ENCODE assay signal across 16 cellular contexts in the genomic region with DNA sequence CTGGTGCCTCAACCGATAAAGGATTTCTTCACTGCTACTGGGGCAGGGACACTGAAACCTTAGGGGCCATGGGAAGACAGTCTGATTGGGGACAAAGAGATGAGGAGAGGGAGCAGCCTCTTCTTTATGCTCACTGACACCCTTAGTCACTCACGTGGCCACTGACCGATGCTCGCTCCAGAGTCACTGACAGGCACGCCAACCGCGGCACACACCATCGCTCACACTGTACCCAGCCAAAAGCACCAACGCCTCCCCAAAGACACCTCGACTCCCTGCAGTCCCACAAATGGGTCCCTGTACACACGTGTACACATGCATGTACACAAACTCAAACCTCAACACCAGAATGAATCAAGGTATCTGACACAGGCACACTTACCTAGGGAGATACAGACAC. TPM values are rescaled to one million over a fixed set of nuclear protein-coding genes. Genes with fewer than 3 reads are reported as not detected.
A peak's percentile ranks its signal among the peaks of the same experiment; 100 is the strongest.
DNase-seq lines count a peak whose midpoint lies in the region; ATAC-seq, FAIRE-seq and TF ChIP-seq lines count a peak whose summit lies in the region.
"Had no signal": no experiment of that assay in that cellular context is flagged by ENCODE, and none has a peak within 500 bp of the region (broad histone marks: within the 10 kb centered on the region; RNA-seq: fewer than 3 reads in every experiment).

No MANE protein-coding gene starts in this region.

- no peak for TF ChIP-seq EP300 in H1 (IDR thresholded peaks at IDR 0.05; ENCODE audit: borderline replicate concordance in 1 of 2, low read depth in 2 of 2, low read length in 2 of 2)

- no peak overlapping the region for H3K4me2 ChIP-seq in HCT116 (ENCODE audit: low read length)
- peak overlapping the region; percentile 59 for H3K4me2 ChIP-seq in Loucy (ENCODE audit: low read depth, low read length, poor library complexity, severe bottlenecking)
- H3K4me2 ChIP-seq in H1 (ENCODE audit: insufficient read depth in 1 of 2, low read depth in 2 of 2, low read length in 2 of 2): no peak overlapping the region

- POLR2A ChIA-PET in HCT116 (lab: Charles Lee): interaction anchor here (1.6 to 1.8 kb wide), 2 partner anchors 308 to 342 kb away, joined by 6 to 8 read pairs; partner anchors contain the start of gene HIF1AN
- POLR2A ChIA-PET in H1 (lab: Charles Lee; ENCODE audit: partially characterized antibody): interaction anchor here (0.5 kb wide), 1 partner anchor 329 kb away, joined by 3 read pairs; no protein-coding TSS in a partner anchor

- TF ChIP-seq POLR2A in HCT116 (IDR thresholded peaks at IDR 0.05; ENCODE audit: borderline replicate concordance, extremely low read depth, insufficient read depth, insufficient read length) (no peak), H1 (IDR thresholded peaks at IDR 0.05; ENCODE audit: control extremely low read depth in 1 of 2, low read depth in 2 of 2, low read length in 2 of 2) (no peak)

- no peaks in the 10 kb centered on the region for H3K79me2 ChIP-seq in HCT116 (ENCODE audit: insufficient read depth, low read length)
- no peaks in the 10 kb centered on the region for H3K79me2 ChIP-seq in Loucy (ENCODE audit: insufficient read depth, low read length)
- H3K79me2 ChIP-seq in H1 (ENCODE audit: control insufficient read depth in 1 of 2, insufficient read depth in 2 of 2, low read length in 2 of 2): no peaks in the 10 kb centered on the region

- peak overlapping the region; percentile 37; the same call in 1 of the 2 replicates for H2BK15ac ChIP-seq in H1 (ENCODE audit: low read length)

- no peaks in the 10 kb centered on the region for H3F3A ChIP-seq in Loucy (ENCODE audit: low read depth)

- H3K36me3 ChIP-seq in HCT116 (ENCODE audit: control insufficient read depth in 1 of 2, insufficient read depth in 2 of 2, low read length in 2 of 2) (no peaks in the 10 kb centered on the region), Loucy (ENCODE audit: insufficient read depth, low read length) (no peaks in the 10 kb centered on the region), H1 (ENCODE audit: control insufficient read depth in 2 of 4, insufficient read depth in 4 of 4, low read length in 3 of 4) (no peaks in the 10 kb centered on the region)
- H3K36me3 ChIP-seq: BLaER1 treated with 17β-estradiol and CSF1 and Interleukin-3, amounts not matched to agents 10 nM and 100 nM had no signal

- no peak overlapping the region for H4K91ac ChIP-seq in H1 (replicated peaks; ENCODE audit: insufficient read length, low read length)

- no peak overlapping the region for H2BK5ac ChIP-seq in H1 (ENCODE audit: low read depth, low read length)

- H2AFZ ChIP-seq in HCT116 (ENCODE audit: low read depth, low read length, poor library complexity, severe bottlenecking) (peak overlapping the region; percentile 70), Loucy (ENCODE audit: low read length) (no peak overlapping the region), H1 (ENCODE audit: low read length) (no peak overlapping the region)

- in situ Hi-C loops in GM13976 (cut with MboI; ENCODE audit: low sequenced_read_pairs, unreplicated experiment): no loop called here

- RAD21 ChIA-PET in HCT116 (lab: Charles Lee; ENCODE audit: low non-redundant PET in 1 of 2, low total read pairs in 2 of 2, uncharacterized antibody in 2 of 2, unreplicated experiment in 2 of 2): interaction anchor here (0.9 to 2.3 kb wide), 6 partner anchors 11 to 344 kb away, joined by 3 to 22 read pairs (median 6); partner anchors contain the start of gene PAX2 (in 1 of the 2)

- H3K4ac ChIP-seq in H1 (replicated peaks; ENCODE audit: insufficient read length, low read depth, low read length): no peak overlapping the region

- H4K8ac ChIP-seq in H1 (ENCODE audit: extremely low read depth, insufficient read depth, low read length): no peak overlapping the region

- H3K4me1 ChIP-seq in HCT116 (ENCODE audit: control insufficient read depth in 1 of 2, insufficient read depth in 2 of 2, low read length in 2 of 2): peaks cover 8 to 32% of the 10 kb centered on the region in 2 experiments
- H3K4me1 ChIP-seq in Loucy (ENCODE audit: insufficient read depth, low read length, poor library complexity, severe bottlenecking): peaks cover 34% of the 10 kb centered on the region
- peaks cover 0 to 12% (median 7%) of the 10 kb centered on the region in 4 experiments; a peak in 5 of 7 replicates for H3K4me1 ChIP-seq in H1 (replicated peaks in 1 of 4; ENCODE audit: control insufficient read depth in 3 of 4, insufficient read depth in 4 of 4, low read length in 3 of 4)

- H3K18ac ChIP-seq in H1 (ENCODE audit: extremely low read depth, low read length): no peak overlapping the region

- H3K4me3 ChIP-seq in HCT116 (replicated peaks in 1 of 2; ENCODE audit: low read depth in 1 of 2, low read length in 2 of 2) (no peak overlapping the region), Loucy (ENCODE audit: low read length, poor library complexity, severe bottlenecking) (no peak overlapping the region), H1 (ENCODE audit: extremely low read depth in 1 of 4, insufficient read depth in 2 of 4, low read depth in 3 of 4, low read length in 4 of 4) (no peak overlapping the region)
- H3K4me3 ChIP-seq: BLaER1 treated with 17β-estradiol and CSF1 and Interleukin-3, amounts not matched to agents 10 nM and 100 nM; K562 had no signal

- H2BK20ac ChIP-seq in H1 (ENCODE audit: low read length): no peak overlapping the region

- no TSS peak for BruUV-seq in HCT116 (replicated peaks; lab: Mats Ljungman, UMichigan)

- no peak for TF ChIP-seq RAD21 in HCT116 (IDR thresholded peaks at IDR 0.05; ENCODE audit: low read depth)
- no peak for TF ChIP-seq RAD21 in H1 (IDR thresholded peaks at IDR 0.05 in 1 of 2, conservative IDR thresholded peaks at IDR 0.05 in 1 of 2; ENCODE audit: low read depth in 2 of 2, low read length in 2 of 2)

- H3K79me1 ChIP-seq in H1 (ENCODE audit: low read depth, low read length): no peaks in the 10 kb centered on the region

- H2BK120ac ChIP-seq in H1 (replicated peaks; ENCODE audit: low read depth, low read length): no peak overlapping the region

- CTCF ChIA-PET in HCT116 (lab: Charles Lee) (interaction anchor here (1.1 to 5.1 kb wide), 15 partner anchors 10 to 533 kb away, joined by 3 to 182 read pairs (median 13); partner anchors contain the start of gene PAX2), H1 (lab: Charles Lee; ENCODE audit: partially characterized antibody) (interaction anchor here (0.6 to 10.6 kb wide), 28 partner anchors 10 to 395 kb away, joined by 3 to 110 read pairs (median 7); partner anchors contain the start of gene SEMA4G)

- intact Hi-C loops in HCT116 (cut with micrococcal nuclease): loop anchor here (5.0 kb wide), 2 partner anchors 135 to 150 kb away; no protein-coding TSS in a partner anchor

- TF ChIP-seq CTCF in GM13976 (IDR thresholded peaks at IDR 0.05; ENCODE audit: borderline replicate concordance, control extremely low read depth, extremely low read depth, insufficient read depth, missing control alignments) (no peak), HCT116 (IDR thresholded peaks at IDR 0.05 in 2 of 3, conservative IDR thresholded peaks at IDR 0.05 in 1 of 3; ENCODE audit: borderline replicate concordance in 1 of 3, insufficient read depth in 1 of 3, low read depth in 2 of 3, low read length in 2 of 3) (no peak), Loucy (conservative IDR thresholded peaks at IDR 0.05; ENCODE audit: low read length) (no peak), H1 (IDR thresholded peaks at IDR 0.05; ENCODE audit: control extremely low read depth in 1 of 3, insufficient read depth in 1 of 3, low read depth in 1 of 3, low read length in 3 of 3) (no peak)

- 0 out of 2 replicates have a peak overlapping the region, but pooled peaks have one; percentile 18 for H2AK5ac ChIP-seq in H1 (ENCODE audit: low read depth, low read length)

- H4K5ac ChIP-seq in H1 (ENCODE audit: insufficient read length, low read depth, low read length): no peak overlapping the region

- WGBS in H1 (ENCODE audit: extremely low coverage in 1 of 2, insufficient coverage in 1 of 2, insufficient read length in 1 of 2, insufficient replicate concordance in 2 of 2, low coverage in 1 of 2, low lambda C conversion rate in 2 of 2, missing lambda C conversion rate in 1 of 2), 2 experiments: 83% methylated on average over 11 of the region's 11 CpGs; no CpG with 5 or more reads in 1 of the 2 experiments

- H3K27me3 ChIP-seq in HCT116 (ENCODE audit: insufficient read depth, low read length): no peaks in the 10 kb centered on the region
- H3K27me3 ChIP-seq in Loucy (ENCODE audit: insufficient read depth, low read length, poor library complexity, severe bottlenecking): no peaks in the 10 kb centered on the region
- peaks cover 0 to 14% (median 7%) of the 10 kb centered on the region in 4 experiments; a peak in 4 of 7 replicates for H3K27me3 ChIP-seq in H1 (replicated peaks in 1 of 4; ENCODE audit: control insufficient read depth in 3 of 4, extremely low read depth in 1 of 4, insufficient read depth in 3 of 4, low read length in 3 of 4)
- H3K27me3 ChIP-seq: BLaER1 treated with 17β-estradiol and CSF1 and Interleukin-3, amounts not matched to agents 10 nM and 100 nM had no signal

- H3K23me2 ChIP-seq in H1 (ENCODE audit: low read depth, low read length): no peaks in the 10 kb centered on the region; the same call in 1 of the 2 replicates

- ATAC-seq in HCT116: no peak
- ATAC-seq in GM21576 (IDR thresholded peaks at IDR 0.05; ENCODE audit: unreplicated experiment): no peak
- ATAC-seq: CD8-positive, alpha-beta T cell had no signal

- H3K9ac ChIP-seq in HCT116 (ENCODE audit: low read length) (no peak overlapping the region), Loucy (ENCODE audit: low read depth, low read length, poor library complexity, severe bottlenecking) (peak overlapping the region; percentile 20), H1 (replicated peaks in 1 of 4; ENCODE audit: extremely low read depth in 1 of 4, low read depth in 3 of 4, low read length in 3 of 4) (no peak overlapping the region)
- H3K9ac ChIP-seq: BLaER1 treated with 17β-estradiol and CSF1 and Interleukin-3, amounts not matched to agents 10 nM and 100 nM had no signal

- H3K9me2 ChIP-seq in HCT116 (ENCODE audit: insufficient read depth): no peaks in the 10 kb centered on the region
- no peaks in the 10 kb centered on the region for H3K9me2 ChIP-seq in Loucy (replicated peaks; ENCODE audit: low read depth, low read length)

- DNase-seq in GM13976 (ENCODE audit: low spot score): peak; percentile 14
- DNase-seq in HCT116 (ENCODE audit: low read depth, low spot score): no peak
- DNase-seq in H1 (ENCODE audit: low read depth in 1 of 2, low spot score in 2 of 2): no peak
- no peak for DNase-seq in EL
- no peak for DNase-seq in NCI-H82 treated with DMSO at 0.1 percent for 48 hours (lab: John Stamatoyannopoulos, UW; ENCODE audit: unreplicated experiment)
- DNase-seq: Calu3; CD8-positive, alpha-beta T cell; DMS79 treated with DMSO at 0.1 percent for 48 hours; HCEC 1CT; HFFc6; Karpas-422 had no signal

- H3K56ac ChIP-seq in H1 (replicated peaks; ENCODE audit: insufficient read length, low read depth, low read length): no peak overlapping the region

- FAIRE-seq in H1 (lab: Jason Lieb, UNC): no peak
- FAIRE-seq: GM12891, K562 had no signal

- H3K23ac ChIP-seq in H1 (ENCODE audit: insufficient read length): no peak overlapping the region

- no peaks in the 10 kb centered on the region for H3K9me3 ChIP-seq in HCT116 (ENCODE audit: control insufficient read depth in 1 of 2, insufficient read depth in 1 of 2, low read depth in 1 of 2, low read length in 2 of 2)
- no peaks in the 10 kb centered on the region for H3K9me3 ChIP-seq in Loucy (ENCODE audit: insufficient read depth, low read depth, low read length)
- no peaks in the 10 kb centered on the region for H3K9me3 ChIP-seq in H1 (ENCODE audit: insufficient read depth in 2 of 2, low read depth in 1 of 2, low read length in 1 of 2)
- H3K9me3 ChIP-seq: BLaER1 treated with 17β-estradiol and CSF1 and Interleukin-3, amounts not matched to agents 10 nM and 100 nM had no signal

- H3K27ac ChIP-seq in HCT116 (ENCODE audit: low read depth, low read length) (no peak overlapping the region), H1 (ENCODE audit: low read depth, low read length) (no peak overlapping the region)
- H3K27ac ChIP-seq: BLaER1 treated with 17β-estradiol and CSF1 and Interleukin-3, amounts not matched to agents 10 nM and 100 nM had no signal

- peak overlapping the region; percentile 78; the same call in 1 of the 2 replicates for H2BK12ac ChIP-seq in H1 (ENCODE audit: low read depth, low read length)

- H4K20me1 ChIP-seq in HCT116 (ENCODE audit: insufficient read depth) (no peaks in the 10 kb centered on the region), Loucy (ENCODE audit: insufficient read depth, low read length, poor library complexity, severe bottlenecking) (no peaks in the 10 kb centered on the region), H1 (replicated peaks in 1 of 2; ENCODE audit: control insufficient read depth in 1 of 2, insufficient read depth in 2 of 2, low read length in 2 of 2) (peaks cover 0 to 2% of the 10 kb centered on the region in 2 experiments)
- H4K20me1 ChIP-seq: BLaER1 treated with 17β-estradiol and CSF1 and Interleukin-3, amounts not matched to agents 10 nM and 100 nM had no signal

- no peak overlapping the region for H3K14ac ChIP-seq in H1 (ENCODE audit: insufficient read length)

RNA-seq across cellular contexts. Expression of gene SLF2, which starts 35.3 kb away (rescaled TPM):
- total RNA-seq in HCT116 (2021; ENCODE audit: unreplicated experiment): 43.0 TPM
- polyA plus RNA-seq in HCT116 (2012): 9.5 and 12.3 TPM in 2 replicates
- total RNA-seq in H1 (2021; fragmentation: NEBNext Ultra II Directional; extraction: Animal tissue kit (Norgen Biotek cat#: 25700)): 20.1 and 20.9 TPM in 2 replicates
- polyA plus RNA-seq in H1 (2011; rRNA removed): 4.0 and 5.5 TPM in 2 replicates
- 6.3 TPM for polyA plus RNA-seq in H1 (2011; cell fraction: cytosol; rRNA removed)
- polyA plus RNA-seq in H1 (2011; cell fraction: nucleus; rRNA removed): 6.2 TPM
- 6.6 to 10.9 TPM (median 8.4 TPM) in 4 replicates for polyA plus RNA-seq in H1 (2012, experiment 1 of 2)
- 1.0 TPM for polyA plus RNA-seq in H1 (2012, experiment 2 of 2)
- 10.3 TPM for polyA plus RNA-seq in H1 (2013, experiment 1 of 2)
- 10.3 TPM for polyA plus RNA-seq in H1 (2013, experiment 2 of 2)
- polyA minus RNA-seq in H1 (2011; rRNA and poly(A)+ RNA removed): 10.0 and 10.7 TPM in 2 replicates
- 13.1 TPM for polyA minus RNA-seq in H1 (2011; cell fraction: cytosol; rRNA and poly(A)+ RNA removed)
- polyA minus RNA-seq in H1 (2011; cell fraction: nucleus; rRNA and poly(A)+ RNA removed): 38.1 TPM
